Comparison of ENCODE assay signal across 18 cellular contexts in genomic region chr9:123893831-123894460, GRCh38. TPM values are rescaled to one million over a fixed set of nuclear protein-coding genes. Genes with fewer than 3 reads are reported as not detected.
DNase-seq lines count a peak whose midpoint lies in the region; ATAC-seq and TF ChIP-seq lines count a peak whose summit lies in the region.
"Had no signal": no experiment of that assay in that cellular context is flagged by ENCODE, and none has a peak within 500 bp of the region (broad histone marks: within the 10 kb centered on the region; RNA-seq: fewer than 3 reads in every experiment).

No MANE protein-coding gene starts in this region.

- H4K8ac ChIP-seq in IMR-90 (ENCODE audit: low read depth in 2 of 2, low read length in 2 of 2) = no peak overlapping the region

- TF ChIP-seq CTCF in IMR-90 (conservative IDR thresholded peaks at IDR 0.05; ENCODE audit: low read depth, low read length) (no peak), chondrocyte (IDR thresholded peaks at IDR 0.05) (no peak)

- TF ChIP-seq RAD21 in IMR-90 (IDR thresholded peaks at IDR 0.05; ENCODE audit: low read length) = no peak

- H2BK15ac ChIP-seq in IMR-90 (ENCODE audit: low read depth, low read length) = no peak overlapping the region

- no peak overlapping the region for H3K18ac ChIP-seq in IMR-90 (ENCODE audit: low read depth, low read length)

- in situ Hi-C loops in IMR-90 (cut with MboI; ENCODE audit: low sequenced_read_pairs) = no loop called here

- POLR2A ChIA-PET in IMR-90 (lab: Charles Lee; ENCODE audit: unreplicated experiment) = no interaction called here

- H3K4me1 ChIP-seq in IMR-90 (ENCODE audit: control insufficient read depth, insufficient read depth, low read length) = no peaks in the 10 kb centered on the region; the same call in 1 of the 2 replicates
- H3K4me1 ChIP-seq: colonic mucosa had no signal

- no peaks in the 10 kb centered on the region for H3K36me3 ChIP-seq in IMR-90 (ENCODE audit: control insufficient read depth, insufficient read depth, low read length)
- H3K36me3 ChIP-seq: colonic mucosa had no signal

- no peak overlapping the region for H3K14ac ChIP-seq in IMR-90 (replicated peaks; ENCODE audit: low read depth, low read length)

- no peak overlapping the region for H3K9ac ChIP-seq in IMR-90 (ENCODE audit: low read depth, low read length)
- H3K9ac ChIP-seq: KMS-11 had no signal

- H3K56ac ChIP-seq in IMR-90 (ENCODE audit: extremely low read depth, insufficient read depth, low read length) = no peak overlapping the region

- no peak overlapping the region for H2BK120ac ChIP-seq in IMR-90 (ENCODE audit: low read depth, low read length)

- H3K4me3 Mint-ChIP-seq in chondrocyte (ENCODE audit: unreplicated experiment) = no peak overlapping the region
- H3K4me3 Mint-ChIP-seq: activated naive CD4-positive, alpha-beta T cell treated with anti-CD3 and anti-CD28 coated beads, Interleukin-2, amount 10 ng/mL, durations not matched to agents 7 days and 5 days; CD4-positive, alpha-beta T cell; stimulated activated naive CD8-positive, alpha-beta T cell treated with anti-CD3 and anti-CD28 coated beads, Interleukin-15, amount 100 ng/mL, for 72 hours had no signal

- dilution Hi-C loops in IMR-90 (cut with HindIII; ENCODE audit: low sequenced_read_pairs, unreplicated experiment) = no loop called here

- intact Hi-C loops in IMR-90 (cut with micrococcal nuclease) = no loop called here

- peaks cover 8% of the 10 kb centered on the region; the same call in 1 of the 2 replicates for H3K9me1 ChIP-seq in IMR-90 (ENCODE audit: insufficient read depth, low read length)

- H3K9me3 ChIP-seq in IMR-90 (ENCODE audit: control insufficient read depth, insufficient read depth, low read length) = no peaks in the 10 kb centered on the region
- H3K9me3 ChIP-seq: colonic mucosa had no signal

- H3K4ac ChIP-seq in IMR-90 (ENCODE audit: low read depth, low read length) = no peak overlapping the region

- H2AK5ac ChIP-seq in IMR-90 (ENCODE audit: low read depth, low read length) = no peak overlapping the region

- H3K4me1 Mint-ChIP-seq in chondrocyte (ENCODE audit: low read depth) = peaks cover 8% of the 10 kb centered on the region

- no CpG with 5 or more reads among the region's 4 CpGs for WGBS in IMR-90 (ENCODE audit: extremely low coverage in 2 of 2, insufficient read length in 1 of 2), 2 experiments

- H2AK9ac ChIP-seq in IMR-90 (replicated peaks; ENCODE audit: low read depth, low read length, poor library complexity) = no peak overlapping the region

- TF ChIP-seq POLR2A in IMR-90 (IDR thresholded peaks at IDR 0.05; ENCODE audit: low read depth, low read length) = no peak

- no peak overlapping the region for H2AFZ ChIP-seq in IMR-90 (replicated peaks; ENCODE audit: low read length, poor library complexity)

- H4K91ac ChIP-seq in IMR-90 (ENCODE audit: insufficient read depth, low read depth, low read length) = no peak overlapping the region

- H3K27me3 Mint-ChIP-seq in chondrocyte (ENCODE audit: low read depth) = no peaks in the 10 kb centered on the region
- H3K27me3 Mint-ChIP-seq: activated naive CD4-positive, alpha-beta T cell treated with anti-CD3 and anti-CD28 coated beads, Interleukin-2, amount 10 ng/mL, durations not matched to agents 7 days and 5 days; CD4-positive, alpha-beta T cell; stimulated activated naive CD8-positive, alpha-beta T cell treated with anti-CD3 and anti-CD28 coated beads, Interleukin-15, amount 100 ng/mL, for 72 hours had no signal

- peaks cover 28% of the 10 kb centered on the region for H4K20me1 ChIP-seq in IMR-90 (ENCODE audit: insufficient read depth, low read length)

- DNase-seq in ELR (ENCODE audit: low read depth) (peak; percentile 55), IMR-90 (peak; percentile 67), chondrocyte (ENCODE audit: low spot score) (no peak), myocyte (ENCODE audit: low read depth) (peak; percentile 15), NOMO-1 treated with DMSO at 0.1 percent for 48 hours (lab: John Stamatoyannopoulos, UW; ENCODE audit: unreplicated experiment) (no peak), D341Med (ENCODE audit: low spot score) (no peak)
- DNase-seq: activated CD8-positive, alpha-beta memory T cell treated with anti-CD3 and anti-CD28 coated beads for 24 hours; activated naive CD4-positive, alpha-beta T cell treated with anti-CD3 and anti-CD28 coated beads, Interleukin-2, amount 10 ng/mL, durations not matched to agents 7 days and 5 days; CD4-positive, alpha-beta T cell; colonic mucosa; NCI-H187 treated with DMSO at 0.1 percent for 48 hours; retina; Right ventricle myocardium superior; stimulated activated naive CD8-positive, alpha-beta T cell treated with anti-CD3 and anti-CD28 coated beads, Interleukin-15, amount 100 ng/mL, for 72 hours had no signal

- H2BK5ac ChIP-seq in IMR-90 (ENCODE audit: low read depth, low read length, poor library complexity, severe bottlenecking) = no peak overlapping the region

- no peak overlapping the region for H4K5ac ChIP-seq in IMR-90 (ENCODE audit: low read depth, low read length)

- ATAC-seq in IMR-90 (ENCODE audit: low read depth) = peak; percentile 95
- ATAC-seq in HG03469 (IDR thresholded peaks at IDR 0.05; ENCODE audit: unreplicated experiment) = no peak
- no peak for ATAC-seq in HG03175 (IDR thresholded peaks at IDR 0.05; ENCODE audit: unreplicated experiment)
- ATAC-seq: esophagus mucosa; stimulated activated naive CD8-positive, alpha-beta T cell treated with anti-CD3 and anti-CD28 coated beads, Interleukin-15, amount 100 ng/mL, for 72 hours had no signal

- no peak overlapping the region for H2BK20ac ChIP-seq in IMR-90 (ENCODE audit: low read depth, low read length)

- no peak overlapping the region for H3K4me3 ChIP-seq in IMR-90 (ENCODE audit: insufficient read depth, low read depth, low read length)
- H3K4me3 ChIP-seq: colonic mucosa had no signal

- peaks cover 23 to 39% of the 10 kb centered on the region in 2 experiments for H3K79me1 ChIP-seq in IMR-90 (ENCODE audit: low read depth in 1 of 2, low read length in 2 of 2)

- no TSS peak for BruUV-seq in IMR-90 (replicated peaks; lab: Mats Ljungman, UMichigan)

- no peaks in the 10 kb centered on the region for H3K9me3 Mint-ChIP-seq in chondrocyte (ENCODE audit: low read depth)
- H3K9me3 Mint-ChIP-seq: activated naive CD4-positive, alpha-beta T cell treated with anti-CD3 and anti-CD28 coated beads, Interleukin-2, amount 10 ng/mL, durations not matched to agents 7 days and 5 days; CD4-positive, alpha-beta T cell; stimulated activated naive CD8-positive, alpha-beta T cell treated with anti-CD3 and anti-CD28 coated beads, Interleukin-15, amount 100 ng/mL, for 72 hours had no signal

- H3K27ac Mint-ChIP-seq in chondrocyte (ENCODE audit: unreplicated experiment) = peak overlapping the region; percentile 8
- H3K27ac Mint-ChIP-seq: activated naive CD4-positive, alpha-beta T cell treated with anti-CD3 and anti-CD28 coated beads, Interleukin-2, amount 10 ng/mL, durations not matched to agents 7 days and 5 days; CD4-positive, alpha-beta T cell; stimulated activated naive CD8-positive, alpha-beta T cell treated with anti-CD3 and anti-CD28 coated beads, Interleukin-15, amount 100 ng/mL, for 72 hours had no signal

- no peaks in the 10 kb centered on the region for H3K36me3 Mint-ChIP-seq in chondrocyte (ENCODE audit: low read depth)
- H3K36me3 Mint-ChIP-seq: activated naive CD4-positive, alpha-beta T cell treated with anti-CD3 and anti-CD28 coated beads, Interleukin-2, amount 10 ng/mL, durations not matched to agents 7 days and 5 days had no signal

- H3K27me3 ChIP-seq in IMR-90 (ENCODE audit: control insufficient read depth, insufficient read depth, low read length) = no peaks in the 10 kb centered on the region
- H3K27me3 ChIP-seq: colonic mucosa had no signal

- CTCF ChIA-PET in IMR-90 (lab: Yijun Ruan, JAX) = no interaction called here

- H3K4me2 ChIP-seq in IMR-90 (ENCODE audit: low read depth, low read length) = peak overlapping the region; percentile 39
- H3K4me2 ChIP-seq: KMS-11 had no signal

- H3K27ac ChIP-seq in IMR-90 (ENCODE audit: insufficient read depth, low read length) = no peak overlapping the region
- H3K27ac ChIP-seq: colonic mucosa, KMS-11 had no signal

- H3K23ac ChIP-seq in IMR-90 (ENCODE audit: low read depth, low read length) = no peak overlapping the region

TF ChIP-seq in IMR-90, 13 proteins besides CTCF, POLR2A, EP300 and RAD21:
- TF ChIP-seq SMC3 (IDR thresholded peaks at IDR 0.05; ENCODE audit: low read depth, low read length) (no peak), CHD1 (IDR thresholded peaks at IDR 0.05; ENCODE audit: low read depth, low read length) (no peak), MXI1 (IDR thresholded peaks at IDR 0.05; ENCODE audit: borderline replicate concordance, low read depth, low read length) (no peak), CEBPB (IDR thresholded peaks at IDR 0.05; ENCODE audit: low read depth, low read length) (no peak), ELK1 (IDR thresholded peaks at IDR 0.05; ENCODE audit: borderline replicate concordance, low read depth, low read length) (no peak), NFE2L2 (IDR thresholded peaks at IDR 0.05; ENCODE audit: low read depth, low read length) (no peak), RCOR1 (IDR thresholded peaks at IDR 0.05; ENCODE audit: insufficient replicate concordance, low read length) (no peak), FOS (IDR thresholded peaks at IDR 0.05; ENCODE audit: low read depth, low read length) (peak; percentile 49; the same call in 1 of the 2 replicates)
TF ChIP-seq in IMR-90: peak in this region for 1.

RNA-seq across cellular contexts. Expression of gene DENND1A, which starts 36.0 kb away (rescaled TPM):
- total RNA-seq in IMR-90 (2012; rRNA removed) = 21.4 and 27.6 TPM in 2 replicates
- polyA plus RNA-seq in IMR-90 (2012; rRNA removed) = 21.2 and 21.4 TPM in 2 replicates
- polyA plus RNA-seq in IMR-90 (2012; cell fraction: cytosol; rRNA removed) = 14.6 and 25.1 TPM in 2 replicates
- 17.5 and 18.6 TPM in 2 replicates for polyA plus RNA-seq in IMR-90 (2012; cell fraction: nucleus; rRNA removed; ENCODE audit: low replicate concordance)
- total RNA-seq in chondrocyte = 13.0 to 15.3 TPM (median 14.8 TPM) in 3 replicates
- 16.3 and 18.5 TPM in 2 replicates for total RNA-seq in myocyte
- polyA plus RNA-seq in myocyte (2012) = 18.2 TPM

Comparison
In these comparisons a context has a peak if more than half of its experiments do, and no peak if none do; other contexts are left out.
1. DNase-seq: peak in ELR (single experiment), IMR-90 (single experiment) and myocyte (single experiment); none in chondrocyte (single experiment), NOMO-1 treated with DMSO at 0.1 percent for 48 hours (single experiment) and D341Med (single experiment).